Comparison of ENCODE assay signal across 10 cellular contexts in genomic region chr12:130201037-130201436, GRCh38. TPM values are rescaled to one million over a fixed set of nuclear protein-coding genes. Genes with fewer than 3 reads are reported as not detected.
"Had no signal": no experiment of that assay in that cellular context is flagged by ENCODE, and none has a peak within 500 bp of the region (broad histone marks: within the 10 kb centered on the region; RNA-seq: fewer than 3 reads in every experiment).

No MANE protein-coding gene starts in this region.

- H3K4me3 ChIP-seq: GM23248, HAP-1 had no signal

- H3K4me1 ChIP-seq: HAP-1 had no signal

- H3K9me3 ChIP-seq: HAP-1 had no signal

- H3K4me1 Mint-ChIP-seq: IgD-negative memory B cell had no signal

- H3K4me3 Mint-ChIP-seq: HFFc6, IgD-negative memory B cell had no signal

- H3K27me3 Mint-ChIP-seq: IgD-negative memory B cell had no signal

- DNase-seq: GM23248, GOT3, H7, HFFc6 had no signal

- ATAC-seq: HCT116, HepG2 had no signal

- H3K27ac Mint-ChIP-seq: HFFc6, IgD-negative memory B cell had no signal

- H3K27ac ChIP-seq: GM23248, HL-60 had no signal

- H3K36me3 ChIP-seq: HAP-1 had no signal

- H3K9ac ChIP-seq: GM23248 had no signal

RNA-seq across cellular contexts. Expression of gene FZD10, which starts 38.8 kb away (rescaled TPM):
- total RNA-seq: GM23248, HepG2, HFFc6, HT1080 had no signal
- polyA plus RNA-seq: GM23248, HepG2, IgD-negative memory B cell had no signal
